Comparison of ENCODE assay signal across 14 cellular contexts in the genomic region with DNA sequence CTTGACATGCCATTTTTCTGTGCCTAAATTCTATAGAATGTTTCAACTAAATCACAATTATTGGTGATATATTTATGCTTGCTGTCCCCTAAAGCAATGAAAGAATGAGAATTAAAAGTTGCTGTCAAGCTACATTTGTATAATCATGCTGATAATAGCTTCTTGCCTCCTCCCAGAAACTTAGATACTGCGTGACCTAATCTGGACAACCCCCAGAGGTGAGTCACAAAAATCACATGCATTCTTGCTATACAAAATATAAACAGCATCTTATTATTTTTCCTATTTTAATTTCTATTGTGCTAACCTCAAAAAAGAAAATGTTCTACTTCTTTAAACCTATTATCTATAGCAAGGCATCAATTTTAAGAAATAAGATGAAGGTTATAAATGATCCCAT.
DNase-seq lines count a peak whose midpoint lies in the region; ATAC-seq, FAIRE-seq and TF ChIP-seq lines count a peak whose summit lies in the region.
"Had no signal": no experiment of that assay in that cellular context is flagged by ENCODE, and none has a peak within 500 bp of the region (broad histone marks: within the 10 kb centered on the region; RNA-seq: fewer than 3 reads in every experiment).

No MANE protein-coding gene starts in this region.

- TF ChIP-seq CTCF in OCI-LY1 (IDR thresholded peaks at IDR 0.05; ENCODE audit: low read length) (no peak), choroid plexus epithelial cell (conservative IDR thresholded peaks at IDR 0.05; ENCODE audit: low read depth, low read length) (no peak)

- no peaks in the 10 kb centered on the region for H3K79me2 ChIP-seq in OCI-LY1 (ENCODE audit: insufficient read depth, low read length)

- peaks cover 6% of the 10 kb centered on the region for H3K4me1 Mint-ChIP-seq in stimulated activated effector memory CD8-positive, alpha-beta T cell treated with anti-CD3 and anti-CD28 coated beads, Interleukin-12 subunit alpha, Interleukin-12 subunit beta, amount 100 ng/mL, for 72 hours

- H2AFZ ChIP-seq in OCI-LY1 (ENCODE audit: low read length): peak overlapping the region; percentile 91; the same call in 1 of the 2 replicates
- H2AFZ ChIP-seq: GM23338 had no signal

- H3K4me3 ChIP-seq in OCI-LY1 (ENCODE audit: low read depth, low read length, poor library complexity, severe bottlenecking): no peak overlapping the region
- no peak overlapping the region for H3K4me3 ChIP-seq in choroid plexus epithelial cell (ENCODE audit: low read depth, low read length)
- H3K4me3 ChIP-seq: A549, GM23338 had no signal

- peaks cover 45% of the 10 kb centered on the region for H3K4me1 ChIP-seq in OCI-LY1 (ENCODE audit: insufficient read depth, low read length, severe bottlenecking)
- H3K4me1 ChIP-seq: A549 had no signal

- no peaks in the 10 kb centered on the region for H3K27me3 ChIP-seq in OCI-LY1 (ENCODE audit: insufficient read depth, low read length)
- H3K27me3 ChIP-seq: BE2C had no signal

- no peaks in the 10 kb centered on the region for H3K36me3 Mint-ChIP-seq in stimulated activated effector memory CD8-positive, alpha-beta T cell treated with anti-CD3 and anti-CD28 coated beads, Interleukin-12 subunit alpha, Interleukin-12 subunit beta, amount 100 ng/mL, for 72 hours
- H3K36me3 Mint-ChIP-seq: CD8-positive, alpha-beta T cell had no signal

- H4K20me1 ChIP-seq in OCI-LY1 (ENCODE audit: insufficient read depth, low read length): no peaks in the 10 kb centered on the region

- no peak for TF ChIP-seq POLR2A in GM12891 (IDR thresholded peaks at IDR 0.05; ENCODE audit: low read depth, low read length)

- peak; percentile 14 for DNase-seq in LHCN-M2 (ENCODE audit: low read depth)
- DNase-seq in choroid plexus epithelial cell (ENCODE audit: low read depth): peak; percentile 36
- DNase-seq in iris pigment epithelial cell (ENCODE audit: low read depth): peak; percentile 2
- DNase-seq in GM12891 (ENCODE audit: insufficient read length, low spot score): no peak
- no peak for DNase-seq in stimulated activated effector memory CD8-positive, alpha-beta T cell treated with anti-CD3 and anti-CD28 coated beads, Interleukin-12 subunit alpha, Interleukin-12 subunit beta, amount 100 ng/mL, for 72 hours (ENCODE audit: low spot score in 2 of 2)
- DNase-seq: BE2C; CD8-positive, alpha-beta T cell; COR-L47; GF-D8; H7 had no signal

- no peak overlapping the region for H3K27ac ChIP-seq in OCI-LY1 (ENCODE audit: low read depth, low read length, poor library complexity, severe bottlenecking)
- H3K27ac ChIP-seq: A549, C4-2B had no signal

- H3K9me2 ChIP-seq in OCI-LY1 (ENCODE audit: low read depth, low read length): no peaks in the 10 kb centered on the region

- no peaks in the 10 kb centered on the region for H3K9me3 ChIP-seq in OCI-LY1 (ENCODE audit: low read length)
- H3K9me3 ChIP-seq: A549, BE2C had no signal

- no peaks in the 10 kb centered on the region for H3K36me3 ChIP-seq in OCI-LY1 (ENCODE audit: insufficient read depth, low read length)
- H3K36me3 ChIP-seq: BE2C had no signal

- ATAC-seq in stimulated activated effector memory CD8-positive, alpha-beta T cell treated with anti-CD3 and anti-CD28 coated beads, Interleukin-12 subunit alpha, Interleukin-12 subunit beta, amount 100 ng/mL, for 72 hours: no peak
- ATAC-seq: A549; CD8-positive, alpha-beta T cell; GM23338 had no signal

- H3K9me3 Mint-ChIP-seq in stimulated activated effector memory CD8-positive, alpha-beta T cell treated with anti-CD3 and anti-CD28 coated beads, Interleukin-12 subunit alpha, Interleukin-12 subunit beta, amount 100 ng/mL, for 72 hours: no peaks in the 10 kb centered on the region
- H3K9me3 Mint-ChIP-seq: CD8-positive, alpha-beta T cell; GM23338 had no signal

- H3F3A ChIP-seq in OCI-LY1 (ENCODE audit: insufficient read depth, low read length): no peaks in the 10 kb centered on the region

- no peak overlapping the region for H3K9ac ChIP-seq in OCI-LY1 (ENCODE audit: low read length)

- no peak overlapping the region for H3K27ac Mint-ChIP-seq in stimulated activated effector memory CD8-positive, alpha-beta T cell treated with anti-CD3 and anti-CD28 coated beads, Interleukin-12 subunit alpha, Interleukin-12 subunit beta, amount 100 ng/mL, for 72 hours
- H3K27ac Mint-ChIP-seq: CD8-positive, alpha-beta T cell; GM23338 had no signal

- no peak overlapping the region for H3K4me2 ChIP-seq in OCI-LY1 (ENCODE audit: low read length)
- H3K4me2 ChIP-seq: A549, GM23338 had no signal

- no peak for FAIRE-seq in GM12891 (lab: Jason Lieb, UNC)
- FAIRE-seq: A549 had no signal

- H3K4me3 Mint-ChIP-seq in stimulated activated effector memory CD8-positive, alpha-beta T cell treated with anti-CD3 and anti-CD28 coated beads, Interleukin-12 subunit alpha, Interleukin-12 subunit beta, amount 100 ng/mL, for 72 hours: no peak overlapping the region
- H3K4me3 Mint-ChIP-seq: CD8-positive, alpha-beta T cell; GM23338 had no signal

TF ChIP-seq in GM12891, 5 proteins besides CTCF, POLR2A, EP300 and RAD21:
- TF ChIP-seq TAF1 (IDR thresholded peaks at IDR 0.05; ENCODE audit: low read depth, low read length): no peak
- no peak for TF ChIP-seq SPI1 (IDR thresholded peaks at IDR 0.05; ENCODE audit: low read depth, low read length)
- TF ChIP-seq POU2F2 (IDR thresholded peaks at IDR 0.05; ENCODE audit: low read depth, low read length): no peak
TF ChIP-seq in GM12891: peak in this region for 0.

Comparison
In these comparisons a context has a peak if more than half of its experiments do, and no peak if none do; other contexts are left out.
1. DNase-seq: peak in LHCN-M2 (single experiment), choroid plexus epithelial cell (single experiment) and iris pigment epithelial cell (single experiment); none in GM12891 (single experiment) and stimulated activated effector memory CD8-positive, alpha-beta T cell treated with anti-CD3 and anti-CD28 coated beads, Interleukin-12 subunit alpha, Interleukin-12 subunit beta, amount 100 ng/mL, for 72 hours (0 of 2).